ENCODE assay signal across 13 cellular contexts in genomic region chr5:53038196-53038847, GRCh38. TPM values are rescaled to one million over a fixed set of nuclear protein-coding genes. Genes with fewer than 3 reads are reported as not detected.
DNase-seq lines count a peak whose midpoint lies in the region; ATAC-seq and TF ChIP-seq lines count a peak whose summit lies in the region.
"Had no signal": no experiment of that assay in that cellular context is flagged by ENCODE, and none has a peak within 500 bp of the region (broad histone marks: within the 10 kb centered on the region; RNA-seq: fewer than 3 reads in every experiment).

No MANE protein-coding gene starts in this region.

- intact Hi-C loops in esophagus squamous epithelium (cut with DNase I): no loop called here

- TF ChIP-seq POLR2A in esophagus squamous epithelium (IDR thresholded peaks at IDR 0.05): no peak

- no peak overlapping the region for H3K27ac ChIP-seq in SJCRH30
- peak overlapping the region; percentile 69 to 80 (median 74) for H3K27ac ChIP-seq in esophagus squamous epithelium

- peaks cover 4% of the 10 kb centered on the region for H3K27me3 Mint-ChIP-seq in stimulated activated naive CD8-positive, alpha-beta T cell treated with anti-CD3 and anti-CD28 coated beads, Interleukin-15, Interleukin-2, amounts not matched to agents 100 ng/mL and 50 ng/mL, for 24 hours
- peaks cover under 1% of the 10 kb centered on the region for H3K27me3 Mint-ChIP-seq in stimulated activated memory B cell treated with anti-CD40 and anti-IgM and Interleukin-4, amounts not matched to agents 10 μg/mL and 1 μg/mL and 100 μg/mL, for 72 hours

- H3K4me3 Mint-ChIP-seq in stimulated activated naive CD8-positive, alpha-beta T cell treated with anti-CD3 and anti-CD28 coated beads, Interleukin-15, Interleukin-2, amounts not matched to agents 100 ng/mL and 50 ng/mL, for 24 hours: no peak overlapping the region
- no peak overlapping the region for H3K4me3 Mint-ChIP-seq in stimulated activated memory B cell treated with anti-CD40 and anti-IgM and Interleukin-4, amounts not matched to agents 10 μg/mL and 1 μg/mL and 100 μg/mL, for 72 hours
- H3K4me3 Mint-ChIP-seq: activated T-helper 1 cell treated with anti-CD3 and anti-CD28 coated beads, Interleukin-12 subunit alpha, Interleukin-12 subunit beta, Interleukin-2, Interleukin-4 antibody, amounts not matched to agents 30 ng/mL and 10 ng/mL and 1 ng/mL, durations not matched to agents 14 hours and 24 hours and 36 hours had no signal

- no peak for TF ChIP-seq CTCF in esophagus squamous epithelium (IDR thresholded peaks at IDR 0.05)

- ATAC-seq in stimulated activated naive CD8-positive, alpha-beta T cell treated with anti-CD3 and anti-CD28 coated beads, Interleukin-15, Interleukin-2, amounts not matched to agents 100 U/mL and 50 U/mL, for 24 hours: no peak
- ATAC-seq in stimulated activated memory B cell treated with anti-CD40 and anti-IgM and Interleukin-4, amounts not matched to agents 10 μg/mL and 1 μg/mL and 100 μg/mL, for 72 hours: no peak

- no peak for DNase-seq in stimulated activated naive CD8-positive, alpha-beta T cell treated with anti-CD3 and anti-CD28 coated beads, Interleukin-15, Interleukin-2, amounts not matched to agents 100 U/mL and 50 U/mL, for 24 hours
- peak; percentile 11 to 41 for DNase-seq in SJCRH30
- no peak for DNase-seq in esophagus squamous epithelium (lab: John Stamatoyannopoulos, UW)
- DNase-seq in NCI-H1436 treated with DMSO at 0.1 percent for 48 hours (lab: John Stamatoyannopoulos, UW): no peak
- DNase-seq in SKM-1 treated with dmso at 0.1 percent for 144 hours (lab: John Stamatoyannopoulos, UW; ENCODE audit: unreplicated experiment): no peak
- DNase-seq in activated CD8-positive, alpha-beta memory T cell treated with anti-CD3 and anti-CD28 coated beads, Interleukin-2, amount 50 U/mL, for 48 hours: no peak
- DNase-seq: COR-L47, GF-D8, NCI-H1694, NCI-H446 treated with DMSO at 0.1 percent for 48 hours had no signal

- no peaks in the 10 kb centered on the region for H3K36me3 Mint-ChIP-seq in stimulated activated naive CD8-positive, alpha-beta T cell treated with anti-CD3 and anti-CD28 coated beads, Interleukin-15, Interleukin-2, amounts not matched to agents 100 ng/mL and 50 ng/mL, for 24 hours (ENCODE audit: low read depth)
- no peaks in the 10 kb centered on the region for H3K36me3 Mint-ChIP-seq in stimulated activated memory B cell treated with anti-CD40 and anti-IgM and Interleukin-4, amounts not matched to agents 10 μg/mL and 1 μg/mL and 100 μg/mL, for 72 hours

- H3K9me3 ChIP-seq in SJCRH30 (replicated peaks) (no peaks in the 10 kb centered on the region), esophagus squamous epithelium (no peaks in the 10 kb centered on the region)

- peak overlapping the region; percentile 77 for H3K27ac Mint-ChIP-seq in stimulated activated naive CD8-positive, alpha-beta T cell treated with anti-CD3 and anti-CD28 coated beads, Interleukin-15, Interleukin-2, amounts not matched to agents 100 ng/mL and 50 ng/mL, for 24 hours
- no peak overlapping the region for H3K27ac Mint-ChIP-seq in stimulated activated memory B cell treated with anti-CD40 and anti-IgM and Interleukin-4, amounts not matched to agents 10 μg/mL and 1 μg/mL and 100 μg/mL, for 72 hours

- H3K4me1 ChIP-seq in SJCRH30: no peaks in the 10 kb centered on the region
- H3K4me1 ChIP-seq in esophagus squamous epithelium: peaks cover 5 to 67% (median 16%) of the 10 kb centered on the region in 3 donors

- H3K27me3 ChIP-seq in SJCRH30 (no peaks in the 10 kb centered on the region), esophagus squamous epithelium (no peaks in the 10 kb centered on the region)

- H3K36me3 ChIP-seq in SJCRH30 (no peaks in the 10 kb centered on the region), esophagus squamous epithelium (peaks cover 0 to 9% (median 0%) of the 10 kb centered on the region in 3 donors)

- H3K9me3 Mint-ChIP-seq in stimulated activated naive CD8-positive, alpha-beta T cell treated with anti-CD3 and anti-CD28 coated beads, Interleukin-15, Interleukin-2, amounts not matched to agents 100 ng/mL and 50 ng/mL, for 24 hours: no peaks in the 10 kb centered on the region
- no peaks in the 10 kb centered on the region for H3K9me3 Mint-ChIP-seq in stimulated activated memory B cell treated with anti-CD40 and anti-IgM and Interleukin-4, amounts not matched to agents 10 μg/mL and 1 μg/mL and 100 μg/mL, for 72 hours
- H3K9me3 Mint-ChIP-seq: activated T-helper 1 cell treated with anti-CD3 and anti-CD28 coated beads, Interleukin-12 subunit alpha, Interleukin-12 subunit beta, Interleukin-2, Interleukin-4 antibody, amounts not matched to agents 30 ng/mL and 10 ng/mL and 1 ng/mL, durations not matched to agents 14 hours and 24 hours and 36 hours had no signal

- H3K4me1 Mint-ChIP-seq in stimulated activated naive CD8-positive, alpha-beta T cell treated with anti-CD3 and anti-CD28 coated beads, Interleukin-15, Interleukin-2, amounts not matched to agents 100 ng/mL and 50 ng/mL, for 24 hours (ENCODE audit: low read depth): peaks cover 63% of the 10 kb centered on the region
- peaks cover 6% of the 10 kb centered on the region for H3K4me1 Mint-ChIP-seq in stimulated activated memory B cell treated with anti-CD40 and anti-IgM and Interleukin-4, amounts not matched to agents 10 μg/mL and 1 μg/mL and 100 μg/mL, for 72 hours

- H3K4me3 ChIP-seq in SJCRH30: no peak overlapping the region
- no peak overlapping the region for H3K4me3 ChIP-seq in esophagus squamous epithelium

- 29 to 35% methylated on average over 3 to 4 of the region's 5 CpGs for WGBS in esophagus squamous epithelium, 2 donors

RNA-seq across cellular contexts. Expression of gene ITGA2, which starts 49.2 kb away (rescaled TPM):
- 0.15 and 0.26 TPM in 2 replicates for total RNA-seq in SJCRH30 (2014; rRNA removed; shearing (Covaris generic))
- 10 to 100 TPM; 12.0 to 28.5 (median 21.6) TPM for total RNA-seq in esophagus squamous epithelium

Comparison
In these comparisons a context has a peak if more than half of its experiments do, and no peak if none do; other contexts are left out.
1. DNase-seq: peak in SJCRH30 (2 of 2); none in stimulated activated naive CD8-positive, alpha-beta T cell treated with anti-CD3 and anti-CD28 coated beads, Interleukin-15, Interleukin-2, amounts not matched to agents 100 U/mL and 50 U/mL, for 24 hours (single experiment), esophagus squamous epithelium (single experiment), NCI-H1436 treated with DMSO at 0.1 percent for 48 hours (single experiment), SKM-1 treated with dmso at 0.1 percent for 144 hours (single experiment) and activated CD8-positive, alpha-beta memory T cell treated with anti-CD3 and anti-CD28 coated beads, Interleukin-2, amount 50 U/mL, for 48 hours (single experiment).
2. RNA of gene ITGA2, which starts 49.2 kb away (total RNA-seq): 12.0 to 28.5 TPM in esophagus squamous epithelium; 0.15 to 0.26 TPM in SJCRH30; every median in the first group is over 10 times any median in the second.